Comparison of ENCODE assay signal across 1 cellular context in the genomic region with DNA sequence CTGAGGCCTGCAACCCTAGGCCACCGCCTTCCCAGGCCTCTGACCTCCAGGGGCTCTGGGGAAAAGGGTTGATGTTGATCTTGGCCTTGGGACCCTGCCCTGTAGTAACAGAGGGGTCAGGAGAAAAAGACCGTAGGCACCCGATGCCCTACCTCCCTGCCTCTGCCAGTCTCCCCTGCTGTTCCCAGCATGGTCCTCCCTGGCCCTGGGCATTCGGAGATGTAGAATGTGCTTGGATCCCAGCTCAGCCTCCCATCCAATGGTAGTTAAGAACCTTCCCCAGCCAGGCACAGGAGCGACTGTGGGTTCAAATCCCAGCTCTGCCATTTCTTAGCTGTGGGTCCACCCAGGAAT.
TF ChIP-seq lines count a peak whose summit lies in the region.

No MANE protein-coding gene starts in this region.

TF ChIP-seq in H1, 55 proteins besides CTCF, POLR2A, EP300 and RAD21:
- no peak for TF ChIP-seq PHF8 (conservative IDR thresholded peaks at IDR 0.05; ENCODE audit: low read depth, low read length)
- TF ChIP-seq TCF12 (IDR thresholded peaks at IDR 0.05; ENCODE audit: low read depth, low read length) = no peak
- no peak for TF ChIP-seq BCL11A (IDR thresholded peaks at IDR 0.05; ENCODE audit: low read depth in 2 of 2, low read length in 2 of 2)
- TF ChIP-seq, protein P1, sequence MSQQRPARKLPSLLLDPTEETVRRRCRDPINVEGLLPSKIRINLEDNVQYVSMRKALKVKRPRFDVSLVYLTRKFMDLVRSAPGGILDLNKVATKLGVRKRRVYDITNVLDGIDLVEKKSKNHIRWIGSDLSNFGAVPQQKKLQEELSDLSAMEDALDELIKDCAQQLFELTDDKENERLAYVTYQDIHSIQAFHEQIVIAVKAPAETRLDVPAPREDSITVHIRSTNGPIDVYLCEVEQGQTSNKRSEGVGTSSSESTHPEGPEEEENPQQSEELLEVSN (IDR thresholded peaks at IDR 0.05) = no peak
